Comparison of ENCODE assay signal across 16 cellular contexts in genomic region chr2:164803772-164804466, GRCh38. TPM values are rescaled to one million over a fixed set of nuclear protein-coding genes. Genes with fewer than 3 reads are reported as not detected.
A peak's percentile ranks its signal among the peaks of the same experiment; 100 is the strongest.
DNase-seq lines count a peak whose midpoint lies in the region; ATAC-seq, FAIRE-seq and TF ChIP-seq lines count a peak whose summit lies in the region.
"Had no signal": no experiment of that assay in that cellular context is flagged by ENCODE, and none has a peak within 500 bp of the region (broad histone marks: within the 10 kb centered on the region; RNA-seq: fewer than 3 reads in every experiment).

No MANE protein-coding gene starts in this region.

- H3K9me2 ChIP-seq in GM23338 (ENCODE audit: insufficient read depth): no peaks in the 10 kb centered on the region

- H3K4me3 ChIP-seq in ascending aorta (peak overlapping the region in 1 of 2 donors; percentile 13), left ventricle myocardium inferior (no peak overlapping the region), small intestine (ENCODE audit: low read depth in 1 of 2, low read length in 2 of 2) (no peak overlapping the region), GM23338 (no peak overlapping the region)
- H3K4me3 ChIP-seq: PC-9, prostate gland, upper lobe of right lung had no signal

- no peaks in the 10 kb centered on the region for H3K9me3 Mint-ChIP-seq in GM23338
- H3K9me3 Mint-ChIP-seq: immature natural killer cell had no signal

- WGBS in small intestine, 3 donors: 74 to 91% (median 84%) methylated on average over 4 of the region's 4 CpGs

- H3K4me3 Mint-ChIP-seq in GM23338: no peak overlapping the region
- H3K4me3 Mint-ChIP-seq: CD4-positive, alpha-beta memory T cell had no signal

- H3K4me1 ChIP-seq in ascending aorta (peaks cover 0 to 22% of the 10 kb centered on the region in 2 donors), left ventricle myocardium inferior (peaks cover 50% of the 10 kb centered on the region), small intestine (ENCODE audit: control insufficient read depth in 2 of 2, insufficient read depth in 1 of 2, low read depth in 1 of 2, low read length in 1 of 2) (no peaks in the 10 kb centered on the region), GM23338 (ENCODE audit: insufficient read depth) (no peaks in the 10 kb centered on the region)
- H3K4me1 ChIP-seq: prostate gland had no signal

- H3K4me2 ChIP-seq in GM23338: no peak overlapping the region
- H3K4me2 ChIP-seq: PC-9 had no signal

- peak overlapping the region; percentile 70 to 75 for H3K27ac ChIP-seq in ascending aorta
- peak overlapping the region; percentile 43 for H3K27ac ChIP-seq in left ventricle myocardium inferior (replicated peaks)
- H3K27ac ChIP-seq in small intestine (ENCODE audit: low read depth in 1 of 2, low read length in 1 of 2): no peak overlapping the region
- no peak overlapping the region for H3K27ac ChIP-seq in GM23338 (ENCODE audit: low read depth)
- H3K27ac ChIP-seq: PC-9, prostate gland, upper lobe of right lung had no signal

- H3K27me3 ChIP-seq in ascending aorta (no peaks in the 10 kb centered on the region), left ventricle myocardium inferior (ENCODE audit: low read depth) (no peaks in the 10 kb centered on the region), small intestine (ENCODE audit: control insufficient read depth in 2 of 2, insufficient read depth in 2 of 2, low read length in 2 of 2) (no peaks in the 10 kb centered on the region), GM23338 (ENCODE audit: insufficient read depth) (no peaks in the 10 kb centered on the region)
- H3K27me3 ChIP-seq: upper lobe of right lung had no signal

- no peaks in the 10 kb centered on the region for H3K9me3 ChIP-seq in ascending aorta
- H3K9me3 ChIP-seq in left ventricle myocardium inferior (replicated peaks): no peaks in the 10 kb centered on the region
- no peaks in the 10 kb centered on the region for H3K9me3 ChIP-seq in small intestine (ENCODE audit: control insufficient read depth, low read depth)
- H3K9me3 ChIP-seq: prostate gland, upper lobe of right lung had no signal

- intact Hi-C loops in ascending aorta (cut with DNase I) (no loop called here), left ventricle myocardium inferior (cut with micrococcal nuclease) (no loop called here)

- no peaks in the 10 kb centered on the region for H3K36me3 Mint-ChIP-seq in GM23338 (ENCODE audit: low read depth)
- H3K36me3 Mint-ChIP-seq: CD4-positive, alpha-beta memory T cell; immature natural killer cell had no signal

- no peak for ATAC-seq in GM23338
- ATAC-seq: upper lobe of right lung had no signal

- FAIRE-seq in small intestine (lab: Jason Lieb, UNC): peak; percentile 81

- H4K20me1 ChIP-seq in GM23338 (replicated peaks; ENCODE audit: insufficient read depth): no peaks in the 10 kb centered on the region

- no peaks in the 10 kb centered on the region for H3K27me3 Mint-ChIP-seq in GM23338 (ENCODE audit: insufficient read depth, low read depth, poor library complexity)
- H3K27me3 Mint-ChIP-seq: CD4-positive, alpha-beta memory T cell had no signal

- no peak overlapping the region for H2AFZ ChIP-seq in GM23338
- H2AFZ ChIP-seq: PC-9 had no signal

- TF ChIP-seq CTCF in ascending aorta (IDR thresholded peaks at IDR 0.05) (no peak), left ventricle myocardium inferior (IDR thresholded peaks at IDR 0.05; ENCODE audit: borderline replicate concordance) (no peak), GM23338 (conservative IDR thresholded peaks at IDR 0.05; ENCODE audit: low read depth in 2 of 2) (no peak)

- DNase-seq in GM03348 (ENCODE audit: low spot score) (peak; percentile 52), ascending aorta (ENCODE audit: low spot score in 2 of 2) (no peak), left ventricle myocardium inferior (no peak), small intestine (no peak), SHP77 (lab: John Stamatoyannopoulos, UW) (no peak), ureter (ENCODE audit: low spot score) (no peak), GM23338 (ENCODE audit: low spot score) (no peak)
- DNase-seq: activated T-cell treated with anti-CD3 and anti-CD28 coated beads, Interleukin-2, amount 50 U/mL, for 1 hour; CD4-positive, alpha-beta memory T cell; GDM1; immature natural killer cell; NCI-H1105; NCI-H446 treated with DMSO at 0.1 percent for 48 hours; PC-9; upper lobe of right lung had no signal

- no peaks in the 10 kb centered on the region for H3F3A ChIP-seq in GM23338 (replicated peaks; ENCODE audit: low read depth)

- no peak overlapping the region for H3K27ac Mint-ChIP-seq in GM23338
- H3K27ac Mint-ChIP-seq: CD4-positive, alpha-beta memory T cell had no signal

- H3K4me1 Mint-ChIP-seq in GM23338: no peaks in the 10 kb centered on the region
- H3K4me1 Mint-ChIP-seq: CD4-positive, alpha-beta memory T cell had no signal

- H3K79me2 ChIP-seq in GM23338 (replicated peaks; ENCODE audit: insufficient read depth): no peaks in the 10 kb centered on the region

- no peaks in the 10 kb centered on the region for H3K36me3 ChIP-seq in ascending aorta
- no peaks in the 10 kb centered on the region for H3K36me3 ChIP-seq in left ventricle myocardium inferior
- no peaks in the 10 kb centered on the region for H3K36me3 ChIP-seq in small intestine (ENCODE audit: control insufficient read depth in 2 of 2, insufficient read depth in 2 of 2, low read length in 2 of 2)
- H3K36me3 ChIP-seq in GM23338 (ENCODE audit: insufficient read depth): no peaks in the 10 kb centered on the region
- H3K36me3 ChIP-seq: prostate gland, upper lobe of right lung had no signal

TF ChIP-seq in GM23338, 12 proteins besides CTCF, POLR2A, EP300 and RAD21 (continues in another document):
- no peak for TF ChIP-seq JUNB (IDR thresholded peaks at IDR 0.05; ENCODE audit: unreplicated experiment)
- TF ChIP-seq EZH2 (IDR thresholded peaks at IDR 0.05; ENCODE audit: low read depth, unreplicated experiment): no peak
- no peak for TF ChIP-seq POLR2AphosphoS5 (IDR thresholded peaks at IDR 0.05; ENCODE audit: low read depth)
- TF ChIP-seq REST (IDR thresholded peaks at IDR 0.05; ENCODE audit: unreplicated experiment): no peak
- TF ChIP-seq ZNF331 (CRISPR knock-in tag; IDR thresholded peaks at IDR 0.05; ENCODE audit: low read depth): no peak
- TF ChIP-seq EZH2phosphoT487 (IDR thresholded peaks at IDR 0.05; ENCODE audit: unreplicated experiment): no peak

RNA-seq across cellular contexts. Expression of gene COBLL1, which starts 37.7 kb away (rescaled TPM):
- total RNA-seq in ascending aorta: 13.3 TPM
- total RNA-seq in left ventricle myocardium inferior: 15.3 TPM
- 10 to 100 TPM in 1 of 3 donors, 1 to 10 TPM in 2; 5.4 to 10.1 (median 5.6) TPM for polyA plus RNA-seq in small intestine
- 207 TPM for total RNA-seq in ureter
- total RNA-seq in GM23338 (2014; rRNA removed; shearing (Covaris generic)): 7.4 and 13.7 TPM in 2 replicates
- polyA plus RNA-seq in GM23338 (2016; fragmentation: Nextera tagmentation; extraction: Ambion mirVana): 2.0 and 2.9 TPM in 2 replicates
- total RNA-seq: CD4-positive, alpha-beta memory T cell had no signal

Comparison
In these comparisons a context has a peak if more than half of its experiments do, and no peak if none do; other contexts are left out.
1. H3K27ac ChIP-seq: peak in ascending aorta (2 of 2) and left ventricle myocardium inferior (single experiment); none in small intestine (0 of 2) and GM23338 (single experiment).
2. RNA of gene COBLL1, which starts 37.7 kb away (total RNA-seq): 207 TPM in ureter (single experiment); 15.3 TPM in left ventricle myocardium inferior (single experiment), 13.3 TPM in ascending aorta (single experiment) and 7.4 to 13.7 TPM in GM23338; every median in the first group is over 10 times any median in the second.